ENCODE assay signal across 12 cellular contexts in the genomic region with DNA sequence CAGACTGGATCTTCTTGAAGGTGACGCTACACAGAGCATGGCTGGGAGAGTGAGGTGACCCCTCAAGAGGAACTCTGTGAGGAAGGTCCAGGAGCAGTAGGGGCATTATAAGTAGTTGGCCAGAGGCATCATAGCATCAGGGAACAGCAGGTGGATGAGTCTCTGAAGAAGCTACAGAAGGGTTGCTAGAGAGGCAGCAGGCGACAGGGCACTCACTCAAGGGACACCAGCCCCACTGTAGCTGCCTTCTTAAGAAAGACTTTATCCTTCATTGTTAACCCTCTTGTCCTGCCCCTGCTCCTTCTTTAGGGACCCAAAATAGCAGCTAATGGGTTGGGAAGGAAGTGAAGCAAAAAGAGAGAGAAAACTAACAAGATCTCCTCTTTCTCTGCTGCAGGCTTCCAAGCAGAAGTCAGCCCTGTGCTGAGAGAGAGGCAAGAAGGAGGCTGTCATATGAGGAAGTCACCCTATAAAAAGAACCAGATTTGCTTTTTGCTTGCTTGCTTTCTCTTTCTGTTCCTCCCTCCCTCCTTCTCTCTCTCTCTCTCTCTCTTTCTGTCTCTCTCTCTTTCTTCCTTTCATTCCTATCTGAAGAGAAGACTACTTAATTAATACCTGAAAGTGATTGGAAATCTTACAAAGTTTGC. TPM values are rescaled to one million over a fixed set of nuclear protein-coding genes. Genes with fewer than 3 reads are reported as not detected.
DNase-seq lines count a peak whose midpoint lies in the region; ATAC-seq and TF ChIP-seq lines count a peak whose summit lies in the region.
"Had no signal": no experiment of that assay in that cellular context is flagged by ENCODE, and none has a peak within 500 bp of the region (broad histone marks: within the 10 kb centered on the region; RNA-seq: fewer than 3 reads in every experiment).

No MANE protein-coding gene starts in this region.

- DNase-seq in GM13976 (ENCODE audit: low spot score) (peak; percentile 40), globus pallidus (ENCODE audit: low spot score) (peak; percentile 21), T1000 (lab: John Stamatoyannopoulos, UW) (no peak), GM23248 (no peak), A172 (ENCODE audit: low spot score) (no peak)
- DNase-seq in activated naive CD4-positive, alpha-beta T cell treated with anti-CD3 and anti-CD28 coated beads for 36 hours: no peak
- DNase-seq: caudate nucleus, left cardiac atrium, sigmoid colon had no signal

- ATAC-seq in GM21526 (IDR thresholded peaks at IDR 0.05; ENCODE audit: low FRiP score, unreplicated experiment) (peak; percentile 83), HG03460 (IDR thresholded peaks at IDR 0.05; ENCODE audit: unreplicated experiment) (peak; percentile 62)

- H3K4me1 Mint-ChIP-seq in activated naive CD4-positive, alpha-beta T cell treated with anti-CD3 and anti-CD28 coated beads for 36 hours (ENCODE audit: low read depth): no peaks in the 10 kb centered on the region

- H3F3A ChIP-seq in GM23248 (ENCODE audit: insufficient read depth): no peaks in the 10 kb centered on the region

- peaks cover 11% of the 10 kb centered on the region for H3K27me3 Mint-ChIP-seq in activated naive CD4-positive, alpha-beta T cell treated with anti-CD3 and anti-CD28 coated beads for 36 hours (ENCODE audit: low read depth)

- no peaks in the 10 kb centered on the region for H3K36me3 ChIP-seq in GM23248 (ENCODE audit: low read depth)
- H3K36me3 ChIP-seq: sigmoid colon had no signal

- H3K9me3 ChIP-seq in GM23248 (ENCODE audit: low read depth): no peaks in the 10 kb centered on the region
- H3K9me3 ChIP-seq: sigmoid colon had no signal

- no peak overlapping the region for H3K4me2 ChIP-seq in GM23248 (ENCODE audit: unreplicated experiment)

- H3K4me3 Mint-ChIP-seq in activated naive CD4-positive, alpha-beta T cell treated with anti-CD3 and anti-CD28 coated beads for 36 hours: no peak overlapping the region

- H3K4me1 ChIP-seq in GM23248 (ENCODE audit: insufficient read depth): no peaks in the 10 kb centered on the region
- H3K4me1 ChIP-seq: sigmoid colon had no signal

- H3K27me3 ChIP-seq in GM23248 (replicated peaks; ENCODE audit: insufficient read depth): no peaks in the 10 kb centered on the region
- H3K27me3 ChIP-seq: sigmoid colon had no signal

- in situ Hi-C loops in GM13976 (cut with MboI; ENCODE audit: low sequenced_read_pairs, unreplicated experiment): no loop called here
- in situ Hi-C loops in GM23248 (cut with MboI): no loop called here

- H4K20me1 ChIP-seq in GM23248 (ENCODE audit: insufficient read depth): no peaks in the 10 kb centered on the region

- H3K4me3 ChIP-seq in GM23248: no peak overlapping the region
- H3K4me3 ChIP-seq: sigmoid colon had no signal

- H3K27ac Mint-ChIP-seq in activated naive CD4-positive, alpha-beta T cell treated with anti-CD3 and anti-CD28 coated beads for 36 hours: no peak overlapping the region

- 59 to 61% methylated on average over 2 of the region's 2 CpGs for WGBS in GM23248 (ENCODE audit: low coverage in 1 of 2, low lambda C conversion rate in 2 of 2, missing lambda C conversion rate in 2 of 2), 2 experiments

- H3K79me2 ChIP-seq in GM23248 (ENCODE audit: insufficient read depth): no peaks in the 10 kb centered on the region

- no peaks in the 10 kb centered on the region for H3K9me2 ChIP-seq in GM23248 (ENCODE audit: insufficient read depth)

- no peak for TF ChIP-seq CTCF in GM13976 (IDR thresholded peaks at IDR 0.05; ENCODE audit: borderline replicate concordance, control extremely low read depth, extremely low read depth, insufficient read depth, missing control alignments)

- intact Hi-C loops in activated naive CD4-positive, alpha-beta T cell treated with anti-CD3 and anti-CD28 coated beads for 36 hours (cut with micrococcal nuclease): no loop called here

- no peak overlapping the region for H3K27ac ChIP-seq in GM23248
- H3K27ac ChIP-seq: sigmoid colon had no signal

- no peak overlapping the region for H2AFZ ChIP-seq in GM23248

- no peaks in the 10 kb centered on the region for H3K9me3 Mint-ChIP-seq in activated naive CD4-positive, alpha-beta T cell treated with anti-CD3 and anti-CD28 coated beads for 36 hours

- CTCF ChIA-PET in activated naive CD4-positive, alpha-beta T cell treated with anti-CD3 and anti-CD28 coated beads for 36 hours (lab: Charles Lee): no interaction called here

- H3K36me3 Mint-ChIP-seq in activated naive CD4-positive, alpha-beta T cell treated with anti-CD3 and anti-CD28 coated beads for 36 hours (ENCODE audit: low read depth): no peaks in the 10 kb centered on the region

- H3K9ac ChIP-seq in GM23248: no peak overlapping the region

RNA-seq across cellular contexts. Expression of gene CD5L, which starts 7.7 kb away (rescaled TPM):
- not detected for total RNA-seq in activated naive CD4-positive, alpha-beta T cell treated with anti-CD3 and anti-CD28 coated beads for 36 hours
- total RNA-seq in GM23248 (2014; rRNA removed; shearing (Covaris generic)): not detected in 2 replicates
- polyA plus RNA-seq in GM23248 (2016; fragmentation: Nextera tagmentation; extraction: Ambion mirVana): not detected in 2 replicates
- not detected in 2 replicates for total RNA-seq in A172 (2014; rRNA removed; shearing (Covaris generic))
- total RNA-seq: sigmoid colon; T-helper 2 cell treated with Interferon-gamma antibody and Interleukin-4, amounts not matched to agents 100 ng/mL and 5 ng/mL, for 36 hours had no signal

RNA-seq across cellular contexts. Expression of gene FCRL1, which starts 29.4 kb away (rescaled TPM):
- total RNA-seq in activated naive CD4-positive, alpha-beta T cell treated with anti-CD3 and anti-CD28 coated beads for 36 hours: not detected
- total RNA-seq in GM23248 (2014; rRNA removed; shearing (Covaris generic)): not detected in 2 replicates
- not detected in 2 replicates for polyA plus RNA-seq in GM23248 (2016; fragmentation: Nextera tagmentation; extraction: Ambion mirVana)
- not detected in 2 replicates for total RNA-seq in A172 (2014; rRNA removed; shearing (Covaris generic))
- total RNA-seq: sigmoid colon had no signal

Comparison
In these comparisons a context has a peak if more than half of its experiments do, and no peak if none do; other contexts are left out.
1. DNase-seq: peak in GM13976 (single experiment) and globus pallidus (single experiment); none in T1000 (single experiment), activated naive CD4-positive, alpha-beta T cell treated with anti-CD3 and anti-CD28 coated beads for 36 hours (single experiment), GM23248 (single experiment) and A172 (single experiment).